27 cellular contexts compared by ENCODE assay signal in genomic region chr10:129093641-129094040, GRCh38.
"Had no signal": no experiment of that assay in that cellular context is flagged by ENCODE, and none has a peak within 500 bp of the region (broad histone marks: within the 10 kb centered on the region; RNA-seq: fewer than 3 reads in every experiment).

No MANE protein-coding gene starts in this region.

- DNase-seq: naive thymus-derived CD4-positive, alpha-beta T cell; nephron progenitor cell; nucleus accumbens; pancreas; retina; right lobe of liver; sigmoid colon; small intestine; stimulated activated CD4-positive, alpha-beta T cell treated with anti-CD3 and anti-CD28 coated beads, Interleukin-15, amount 100 ng/mL, for 24 hours; stimulated activated CD4-positive, alpha-beta T cell treated with anti-CD3 and anti-CD28 coated beads, Interleukin-2, amount 100 ng/mL, for 24 hours; stimulated activated CD4-positive, alpha-beta T cell treated with anti-CD3 and anti-CD28 coated beads, Interleukin-2, amount 100 ng/mL, for 48 hours; stimulated activated CD4-positive, alpha-beta T cell treated with anti-CD3 and anti-CD28 coated beads, Interleukin-4, amount 100 ng/mL, for 24 hours; stimulated activated naive B cell treated with anti-CD40 and anti-IgM and Interleukin-4, amounts not matched to agents 10 μg/mL and 1 μg/mL and 100 μg/mL, for 72 hours; stimulated activated naive CD4-positive, alpha-beta T cell treated with Interleukin-2 at 50 U/mL for 16 hours; stomach; thyroid gland; trophoblast cell had no signal

- H3K36me3 ChIP-seq: neutrophil, pancreas, prostate gland, right lobe of liver, sigmoid colon, stomach, thoracic aorta, thyroid gland, tibial nerve, upper lobe of left lung had no signal

- H3K4me3 ChIP-seq: pancreas, prostate gland, right lobe of liver, sigmoid colon, stomach, thoracic aorta, thyroid gland, tibial nerve, upper lobe of left lung had no signal

- H3K27ac Mint-ChIP-seq: natural killer cell treated with Interleukin-12 subunit alpha and Interleukin-12 subunit beta and Interleukin-15 and Interleukin-18, amount 100 ng/mL, for 72 hours; nephron progenitor cell; stimulated activated effector memory CD8-positive, alpha-beta T cell treated with anti-CD3 and anti-CD28 coated beads, Interleukin-12 subunit alpha, Interleukin-12 subunit beta, amount 100 ng/mL, for 72 hours; stimulated activated naive B cell treated with anti-CD40 and anti-IgM and Interleukin-4, amounts not matched to agents 10 μg/mL and 1 μg/mL and 100 μg/mL, for 72 hours; stimulated activated naive CD8-positive, alpha-beta T cell treated with anti-CD3 and anti-CD28 coated beads, Interleukin-15, Interleukin-2, amounts not matched to agents 100 ng/mL and 50 ng/mL, for 24 hours had no signal

- H3K9me3 ChIP-seq: neutrophil, pancreas, prostate gland, right lobe of liver, sigmoid colon, stomach, thoracic aorta, thyroid gland, tibial nerve, upper lobe of left lung had no signal

- H3K27me3 Mint-ChIP-seq: stimulated activated naive B cell treated with anti-CD40 and anti-IgM and Interleukin-4, amounts not matched to agents 10 μg/mL and 1 μg/mL and 100 μg/mL, for 72 hours; stimulated activated naive CD8-positive, alpha-beta T cell treated with anti-CD3 and anti-CD28 coated beads, Interleukin-15, Interleukin-2, amounts not matched to agents 100 ng/mL and 50 ng/mL, for 24 hours had no signal

- H3K4me1 ChIP-seq: prostate gland, thyroid gland had no signal

- ATAC-seq: naive thymus-derived CD4-positive, alpha-beta T cell; natural killer cell treated with Interleukin-12 subunit alpha and Interleukin-12 subunit beta and Interleukin-15 and Interleukin-18, amount 100 ng/mL, for 72 hours; pancreas; right cardiac atrium; right lobe of liver; stimulated activated effector memory CD8-positive, alpha-beta T cell treated with anti-CD3 and anti-CD28 coated beads, Interleukin-12 subunit alpha, Interleukin-12 subunit beta, amount 100 ng/mL, for 72 hours; stimulated activated naive B cell treated with anti-CD40 and anti-IgM and Interleukin-4, amounts not matched to agents 10 μg/mL and 1 μg/mL and 100 μg/mL, for 72 hours had no signal

- H3K4me1 Mint-ChIP-seq: stimulated activated effector memory CD8-positive, alpha-beta T cell treated with anti-CD3 and anti-CD28 coated beads, Interleukin-12 subunit alpha, Interleukin-12 subunit beta, amount 100 ng/mL, for 72 hours; stimulated activated naive B cell treated with anti-CD40 and anti-IgM and Interleukin-4, amounts not matched to agents 10 μg/mL and 1 μg/mL and 100 μg/mL, for 72 hours had no signal

- H3K27me3 ChIP-seq: neutrophil, pancreas, right lobe of liver, sigmoid colon, stomach, thyroid gland, tibial nerve, upper lobe of left lung had no signal

- H3K9me3 Mint-ChIP-seq: natural killer cell treated with Interleukin-12 subunit alpha and Interleukin-12 subunit beta and Interleukin-15 and Interleukin-18, amount 100 ng/mL, for 72 hours; nephron progenitor cell; neural crest cell; stimulated activated effector memory CD8-positive, alpha-beta T cell treated with anti-CD3 and anti-CD28 coated beads, Interleukin-12 subunit alpha, Interleukin-12 subunit beta, amount 100 ng/mL, for 72 hours; stimulated activated naive B cell treated with anti-CD40 and anti-IgM and Interleukin-4, amounts not matched to agents 10 μg/mL and 1 μg/mL and 100 μg/mL, for 72 hours; stimulated activated naive CD8-positive, alpha-beta T cell treated with anti-CD3 and anti-CD28 coated beads, Interleukin-15, Interleukin-2, amounts not matched to agents 100 ng/mL and 50 ng/mL, for 24 hours had no signal

- H3K36me3 Mint-ChIP-seq: naive thymus-derived CD4-positive, alpha-beta T cell; natural killer cell treated with Interleukin-12 subunit alpha and Interleukin-12 subunit beta and Interleukin-15 and Interleukin-18, amount 100 ng/mL, for 72 hours; stimulated activated effector memory CD8-positive, alpha-beta T cell treated with anti-CD3 and anti-CD28 coated beads, Interleukin-12 subunit alpha, Interleukin-12 subunit beta, amount 100 ng/mL, for 72 hours; stimulated activated naive B cell treated with anti-CD40 and anti-IgM and Interleukin-4, amounts not matched to agents 10 μg/mL and 1 μg/mL and 100 μg/mL, for 72 hours had no signal

- H3K4me3 Mint-ChIP-seq: naive thymus-derived CD4-positive, alpha-beta T cell; natural killer cell treated with Interleukin-12 subunit alpha and Interleukin-12 subunit beta and Interleukin-15 and Interleukin-18, amount 100 ng/mL, for 72 hours; nephron progenitor cell; neural crest cell; stimulated activated effector memory CD8-positive, alpha-beta T cell treated with anti-CD3 and anti-CD28 coated beads, Interleukin-12 subunit alpha, Interleukin-12 subunit beta, amount 100 ng/mL, for 72 hours; stimulated activated naive B cell treated with anti-CD40 and anti-IgM and Interleukin-4, amounts not matched to agents 10 μg/mL and 1 μg/mL and 100 μg/mL, for 72 hours; stimulated activated naive CD8-positive, alpha-beta T cell treated with anti-CD3 and anti-CD28 coated beads, Interleukin-15, Interleukin-2, amounts not matched to agents 100 ng/mL and 50 ng/mL, for 24 hours had no signal

- H3K27ac ChIP-seq: neutrophil, pancreas, prostate gland, right lobe of liver, sigmoid colon, stomach, thoracic aorta, thyroid gland, tibial nerve, upper lobe of left lung had no signal
